In the genomic region with DNA sequence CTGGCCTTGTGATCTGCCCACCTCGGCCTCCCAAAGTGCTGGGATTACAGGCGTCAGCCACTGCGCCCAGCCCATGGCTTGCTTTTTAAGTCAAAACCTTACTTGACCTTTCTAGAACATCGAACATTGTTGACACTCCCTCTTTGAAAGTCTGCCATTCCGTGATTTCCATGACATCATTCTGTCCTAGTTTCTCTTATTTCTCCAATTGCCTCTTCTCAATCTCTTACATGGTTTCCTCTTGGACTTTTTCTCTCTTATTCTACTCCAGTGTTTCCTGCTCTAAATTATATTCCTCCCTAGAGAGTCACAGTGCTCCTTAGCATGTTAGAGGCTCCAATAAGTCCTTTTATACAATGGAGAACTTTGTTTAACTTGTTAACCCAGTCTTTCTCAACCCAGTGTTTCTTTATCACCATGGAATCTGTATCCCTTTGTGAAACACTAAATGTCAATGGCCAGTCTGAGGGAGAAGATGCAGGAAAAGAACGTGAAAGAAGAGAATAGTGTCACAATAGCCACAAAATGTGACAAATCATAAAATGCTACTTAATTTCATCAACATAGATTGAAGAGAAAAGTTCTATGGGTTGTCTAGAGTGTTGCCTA, we compare ENCODE assay signal across 15 cellular contexts. TPM values are rescaled to one million over a fixed set of nuclear protein-coding genes. Genes with fewer than 3 reads are reported as not detected.
"Had no signal": no experiment of that assay in that cellular context is flagged by ENCODE, and none has a peak within 500 bp of the region (broad histone marks: within the 10 kb centered on the region; RNA-seq: fewer than 3 reads in every experiment).

No MANE protein-coding gene starts in this region.

- H3K4me1 Mint-ChIP-seq: activated naive CD8-positive, alpha-beta T cell treated with anti-CD3 and anti-CD28 coated beads, Interleukin-2, amount 50 U/mL, for 24 hours; naive thymus-derived CD8-positive, alpha-beta T cell had no signal

- H3K27ac ChIP-seq: ascending aorta, dorsolateral prefrontal cortex, foreskin keratinocyte, pancreas had no signal

- H3K36me3 Mint-ChIP-seq: naive thymus-derived CD8-positive, alpha-beta T cell; type B pancreatic cell had no signal

- H3K27me3 ChIP-seq: ascending aorta, dorsolateral prefrontal cortex, pancreas had no signal

- H3K27me3 Mint-ChIP-seq: type B pancreatic cell had no signal

- H3K4me1 ChIP-seq: ascending aorta, foreskin keratinocyte, pancreas had no signal

- H3K36me3 ChIP-seq: ascending aorta, pancreas had no signal

- H3K9me3 Mint-ChIP-seq: activated naive CD8-positive, alpha-beta T cell treated with anti-CD3 and anti-CD28 coated beads, Interleukin-2, amount 50 U/mL, for 24 hours; naive thymus-derived CD8-positive, alpha-beta T cell; type B pancreatic cell had no signal

- H3K9me3 ChIP-seq: ascending aorta, mucosa of descending colon, pancreas had no signal

- ATAC-seq: activated CD4-positive, CD25-positive, alpha-beta regulatory T cell treated with anti-CD3 and anti-CD28 coated beads, Interleukin-2, amount 50 U/mL, for 24 hours; activated naive CD8-positive, alpha-beta T cell treated with anti-CD3 and anti-CD28 coated beads, Interleukin-2, amount 50 U/mL, for 24 hours; foreskin keratinocyte; mucosa of descending colon; naive thymus-derived CD8-positive, alpha-beta T cell; pancreas; stimulated activated naive CD8-positive, alpha-beta T cell treated with anti-CD3 and anti-CD28 coated beads, Interleukin-15, Interleukin-2, amounts not matched to agents 100 U/mL and 50 U/mL, for 24 hours had no signal

- H3K4me3 Mint-ChIP-seq: activated naive CD8-positive, alpha-beta T cell treated with anti-CD3 and anti-CD28 coated beads, Interleukin-2, amount 50 U/mL, for 24 hours; naive thymus-derived CD8-positive, alpha-beta T cell; type B pancreatic cell had no signal

- H3K27ac Mint-ChIP-seq: activated naive CD8-positive, alpha-beta T cell treated with anti-CD3 and anti-CD28 coated beads, Interleukin-2, amount 50 U/mL, for 24 hours; naive thymus-derived CD8-positive, alpha-beta T cell; type B pancreatic cell had no signal

- DNase-seq: activated CD4-positive, alpha-beta T cell treated with anti-CD3 and anti-CD28 coated beads, Interleukin-2, amount 50 U/mL, for 1 hour; activated naive CD4-positive, alpha-beta T cell treated with Interleukin-2 at 50 U/mL for 16 hours; activated naive CD8-positive, alpha-beta T cell treated with anti-CD3 and anti-CD28 coated beads, Interleukin-2, amount 50 U/mL, for 24 hours; activated T-cell treated with anti-CD3 and anti-CD28 coated beads for 4 hours; dorsolateral prefrontal cortex; foreskin keratinocyte; mucosa of descending colon; naive thymus-derived CD8-positive, alpha-beta T cell; pancreas; SIG-M5; small intestine; stimulated activated naive CD8-positive, alpha-beta T cell treated with anti-CD3 and anti-CD28 coated beads, Interleukin-15, Interleukin-2, amounts not matched to agents 100 U/mL and 50 U/mL, for 24 hours had no signal

- H3K4me3 ChIP-seq: ascending aorta, dorsolateral prefrontal cortex, mucosa of descending colon, pancreas had no signal

RNA-seq across cellular contexts. Expression of a gene that starts 25.5 kb away (rescaled TPM):
- total RNA-seq: foreskin keratinocyte had no signal
- polyA plus RNA-seq: foreskin keratinocyte had no signal
